Comparison of ENCODE assay signal across 9 cellular contexts in the genomic region with DNA sequence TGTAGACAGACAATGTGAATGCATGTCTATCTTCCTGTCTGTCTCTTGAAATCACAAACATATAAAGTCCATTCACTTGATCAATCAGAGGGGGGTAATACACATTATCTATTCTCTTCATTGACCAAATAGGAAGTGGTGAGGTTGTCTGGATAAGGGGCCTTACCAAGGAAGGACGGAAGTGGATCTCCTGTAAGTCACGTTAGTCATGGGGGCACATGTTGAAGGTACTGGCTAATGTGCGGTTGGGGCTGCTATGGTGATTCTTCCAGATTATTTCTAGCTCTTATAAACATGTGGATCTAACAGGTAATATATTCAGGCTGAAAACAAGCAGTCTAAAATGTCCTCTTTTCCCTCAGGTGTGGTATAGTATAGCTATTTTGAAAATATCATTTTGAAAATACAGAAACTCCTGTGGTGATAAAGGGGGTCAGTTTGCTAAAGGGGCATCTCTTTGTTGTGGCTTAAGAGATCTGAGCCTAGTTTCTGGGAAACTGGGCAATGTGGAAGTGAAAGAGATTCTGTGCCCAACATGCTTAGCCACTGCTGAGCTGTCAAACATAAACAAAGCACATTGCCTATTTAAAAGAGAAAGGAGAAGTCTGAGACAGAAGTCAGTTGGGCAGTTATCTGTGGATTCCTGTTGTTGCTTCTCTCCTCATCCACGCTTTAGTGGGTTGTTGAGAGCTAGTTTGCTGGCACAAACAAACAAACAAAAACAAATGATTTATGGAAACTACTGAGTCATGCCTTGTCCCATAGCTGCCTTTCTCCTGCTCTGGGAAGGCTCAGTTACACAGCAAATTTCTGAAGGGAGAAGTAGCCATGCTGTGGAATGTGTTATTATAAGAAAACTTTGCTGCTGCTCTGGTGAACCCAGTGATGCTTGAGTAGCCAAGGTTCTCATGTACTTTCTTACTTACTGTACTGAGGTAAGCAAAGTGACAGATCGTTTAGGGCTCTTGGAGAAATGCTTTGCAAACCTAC.
DNase-seq lines count a peak whose midpoint lies in the region; ATAC-seq and TF ChIP-seq lines count a peak whose summit lies in the region.
"Had no signal": no experiment of that assay in that cellular context is flagged by ENCODE, and none has a peak within 500 bp of the region (broad histone marks: within the 10 kb centered on the region; RNA-seq: fewer than 3 reads in every experiment).

No MANE protein-coding gene starts in this region.

- H3K4me1 Mint-ChIP-seq in CD4-positive, alpha-beta memory T cell: no peaks in the 10 kb centered on the region
- H3K4me1 Mint-ChIP-seq: natural killer cell had no signal

- H3K27ac ChIP-seq in heart left ventricle: peak overlapping the region in 2 of 12 donors; percentile 17 to 84
- peak overlapping the region in 1 of 2 experiments; percentile 56; a peak in 1 of 4 replicates for H3K27ac ChIP-seq in SK-N-SH (ENCODE audit: low read depth in 2 of 2, low read length in 1 of 2)
- H3K27ac ChIP-seq in CD4-positive, alpha-beta memory T cell (ENCODE audit: low read depth, low read length): no peak overlapping the region

- no peak overlapping the region for H3K4me3 Mint-ChIP-seq in CD4-positive, alpha-beta memory T cell
- H3K4me3 Mint-ChIP-seq: natural killer cell had no signal

- H3K9me2 ChIP-seq in SK-N-SH: no peaks in the 10 kb centered on the region

- H3F3A ChIP-seq in SK-N-SH (replicated peaks; ENCODE audit: insufficient read depth): no peaks in the 10 kb centered on the region

- H3K27me3 Mint-ChIP-seq in CD4-positive, alpha-beta memory T cell: peaks cover 3 to 8% of the 10 kb centered on the region in 2 donors

- H3K27me3 ChIP-seq in heart left ventricle: no peaks in the 10 kb centered on the region
- no peaks in the 10 kb centered on the region for H3K27me3 ChIP-seq in SK-N-SH (ENCODE audit: insufficient read depth)
- H3K27me3 ChIP-seq in CD4-positive, alpha-beta memory T cell (ENCODE audit: insufficient read depth, low read length): no peaks in the 10 kb centered on the region

- TF ChIP-seq POLR2A in heart left ventricle (IDR thresholded peaks at IDR 0.05): no peak

- intact Hi-C loops in heart left ventricle (cut with DNase I): no loop called here
- intact Hi-C loops in cardiac septum (cut with DNase I): no loop called here
- intact Hi-C loops in CD4-positive, alpha-beta memory T cell (cut with micrococcal nuclease): no loop called here

- H3K9ac ChIP-seq in SK-N-SH: no peak overlapping the region

- H3K4me1 ChIP-seq in heart left ventricle (peaks cover 0 to 36% (median 0%) of the 10 kb centered on the region in 12 donors), SK-N-SH (ENCODE audit: control insufficient read depth in 1 of 2, insufficient read depth in 2 of 2, low read depth in 1 of 2, low read length in 1 of 2) (no peaks in the 10 kb centered on the region)
- H3K4me1 ChIP-seq in CD4-positive, alpha-beta memory T cell (ENCODE audit: insufficient read depth, low read length): no peaks in the 10 kb centered on the region

- POLR2A ChIA-PET in SK-N-SH (lab: Yijun Ruan, JAX): no interaction called here
- POLR2A ChIA-PET in CD4-positive, alpha-beta memory T cell (lab: Charles Lee; ENCODE audit: partially characterized antibody): no interaction called here

- H3K9me3 ChIP-seq in heart left ventricle (peaks cover 0 to 21% (median 3%) of the 10 kb centered on the region in 12 donors), SK-N-SH (0 out of 2 replicates have a peak, but pooled peaks cover 2% of the 10 kb centered on the region)
- no peaks in the 10 kb centered on the region for H3K9me3 ChIP-seq in CD4-positive, alpha-beta memory T cell (ENCODE audit: control insufficient read depth in 1 of 2, low read length in 2 of 2)

- peak overlapping the region; percentile 69; the same call in 1 of the 2 replicates for H2AFZ ChIP-seq in SK-N-SH (ENCODE audit: low read depth)

- H3K36me3 Mint-ChIP-seq in CD4-positive, alpha-beta memory T cell: no peaks in the 10 kb centered on the region
- H3K36me3 Mint-ChIP-seq: natural killer cell had no signal

- CTCF ChIA-PET in SK-N-SH (lab: Yijun Ruan, JAX): interaction anchor here (0.9 kb wide), 1 partner anchor 157 kb away, joined by 3 read pairs; no protein-coding TSS in a partner anchor
- CTCF ChIA-PET in CD4-positive, alpha-beta memory T cell (lab: Charles Lee; ENCODE audit: partially characterized antibody): no interaction called here

- no peak overlapping the region for H3K4me2 ChIP-seq in SK-N-SH

- in situ Hi-C loops in ACHN (cut with HindIII; ENCODE audit: low pct_ligation_motif_present, low pct_unique_long_range_greater_than_20kb, low sequenced_read_pairs): no loop called here

- no peak for TF ChIP-seq CTCF in heart left ventricle (IDR thresholded peaks at IDR 0.05)
- no peak for TF ChIP-seq CTCF in SK-N-SH (IDR thresholded peaks at IDR 0.05)

- H4K20me1 ChIP-seq in SK-N-SH (ENCODE audit: insufficient read depth): no peaks in the 10 kb centered on the region

- H3K27ac Mint-ChIP-seq in CD4-positive, alpha-beta memory T cell: no peak overlapping the region
- H3K27ac Mint-ChIP-seq: natural killer cell had no signal

- 75 to 87% (median 81%) methylated on average over 5 of the region's 5 CpGs for WGBS in heart left ventricle, 4 donors
- WGBS in SK-N-SH (ENCODE audit: low lambda C conversion rate): 88% methylated on average over 5 of the region's 5 CpGs

- ATAC-seq in heart left ventricle: peak in 3 of 4 donors; percentile 38 to 68 (median 67)
- ATAC-seq in HG03060 (IDR thresholded peaks at IDR 0.05; ENCODE audit: low read depth, unreplicated experiment): peak; percentile 92

- no peak overlapping the region for H3K4me3 ChIP-seq in heart left ventricle
- H3K4me3 ChIP-seq in SK-N-SH (ENCODE audit: low read depth in 2 of 2, low read length in 1 of 2): no peak overlapping the region
- no peak overlapping the region for H3K4me3 ChIP-seq in CD4-positive, alpha-beta memory T cell (ENCODE audit: low read length in 2 of 2)

- no peak for TF ChIP-seq EP300 in SK-N-SH (IDR thresholded peaks at IDR 0.05; ENCODE audit: borderline replicate concordance in 1 of 2, low read depth in 1 of 2, low read length in 1 of 2)

- DNase-seq in heart left ventricle (no peak), cardiac septum (ENCODE audit: low spot score) (no peak), SK-N-SH (no peak), myocyte (ENCODE audit: low read depth) (peak; percentile 38), ACHN (no peak), NCI-H345 treated with DMSO at 0.1 percent for 48 hours (lab: John Stamatoyannopoulos, UW; ENCODE audit: unreplicated experiment) (no peak)
- no peak for DNase-seq in CD4-positive, alpha-beta memory T cell
- DNase-seq: natural killer cell had no signal

- no peaks in the 10 kb centered on the region for H3K79me2 ChIP-seq in SK-N-SH (ENCODE audit: insufficient read depth)

- TF ChIP-seq RAD21 in SK-N-SH (IDR thresholded peaks at IDR 0.05; ENCODE audit: low read length): no peak

- H3K36me3 ChIP-seq in heart left ventricle (no peaks in the 10 kb centered on the region), SK-N-SH (replicated peaks in 1 of 2; ENCODE audit: control insufficient read depth in 1 of 2, insufficient read depth in 2 of 2, low read length in 1 of 2) (no peaks in the 10 kb centered on the region)
- H3K36me3 ChIP-seq in CD4-positive, alpha-beta memory T cell (ENCODE audit: insufficient read depth, low read length): no peaks in the 10 kb centered on the region

- H3K9me3 Mint-ChIP-seq in CD4-positive, alpha-beta memory T cell: peaks cover 0 to 8% (median 6%) of the 10 kb centered on the region in 8 donors

TF ChIP-seq in SK-N-SH, 30 proteins besides CTCF, POLR2A, EP300 and RAD21 (continues in another document):
- TF ChIP-seq, protein P1, sequence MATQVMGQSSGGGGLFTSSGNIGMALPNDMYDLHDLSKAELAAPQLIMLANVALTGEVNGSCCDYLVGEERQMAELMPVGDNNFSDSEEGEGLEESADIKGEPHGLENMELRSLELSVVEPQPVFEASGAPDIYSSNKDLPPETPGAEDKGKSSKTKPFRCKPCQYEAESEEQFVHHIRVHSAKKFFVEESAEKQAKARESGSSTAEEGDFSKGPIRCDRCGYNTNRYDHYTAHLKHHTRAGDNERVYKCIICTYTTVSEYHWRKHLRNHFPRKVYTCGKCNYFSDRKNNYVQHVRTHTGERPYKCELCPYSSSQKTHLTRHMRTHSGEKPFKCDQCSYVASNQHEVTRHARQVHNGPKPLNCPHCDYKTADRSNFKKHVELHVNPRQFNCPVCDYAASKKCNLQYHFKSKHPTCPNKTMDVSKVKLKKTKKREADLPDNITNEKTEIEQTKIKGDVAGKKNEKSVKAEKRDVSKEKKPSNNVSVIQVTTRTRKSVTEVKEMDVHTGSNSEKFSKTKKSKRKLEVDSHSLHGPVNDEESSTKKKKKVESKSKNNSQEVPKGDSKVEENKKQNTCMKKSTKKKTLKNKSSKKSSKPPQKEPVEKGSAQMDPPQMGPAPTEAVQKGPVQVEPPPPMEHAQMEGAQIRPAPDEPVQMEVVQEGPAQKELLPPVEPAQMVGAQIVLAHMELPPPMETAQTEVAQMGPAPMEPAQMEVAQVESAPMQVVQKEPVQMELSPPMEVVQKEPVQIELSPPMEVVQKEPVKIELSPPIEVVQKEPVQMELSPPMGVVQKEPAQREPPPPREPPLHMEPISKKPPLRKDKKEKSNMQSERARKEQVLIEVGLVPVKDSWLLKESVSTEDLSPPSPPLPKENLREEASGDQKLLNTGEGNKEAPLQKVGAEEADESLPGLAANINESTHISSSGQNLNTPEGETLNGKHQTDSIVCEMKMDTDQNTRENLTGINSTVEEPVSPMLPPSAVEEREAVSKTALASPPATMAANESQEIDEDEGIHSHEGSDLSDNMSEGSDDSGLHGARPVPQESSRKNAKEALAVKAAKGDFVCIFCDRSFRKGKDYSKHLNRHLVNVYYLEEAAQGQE (IDR thresholded peaks at IDR 0.05; ENCODE audit: low read depth, low read length): no peak
- TF ChIP-seq MXI1 (IDR thresholded peaks at IDR 0.05; ENCODE audit: low read depth, low read length) (no peak), YY1 (IDR thresholded peaks at IDR 0.05; ENCODE audit: low read depth) (no peak), MEF2A (IDR thresholded peaks at IDR 0.05; ENCODE audit: borderline replicate concordance, low read depth) (no peak), TCF12 (IDR thresholded peaks at IDR 0.05) (no peak), RXRA (IDR thresholded peaks at IDR 0.05; ENCODE audit: borderline replicate concordance, low read depth) (no peak), RCOR1 (IDR thresholded peaks at IDR 0.05; ENCODE audit: low read length) (no peak), TAF1 (IDR thresholded peaks at IDR 0.05; ENCODE audit: borderline replicate concordance, low read depth, low read length) (no peak)
- TF ChIP-seq, protein P2, sequence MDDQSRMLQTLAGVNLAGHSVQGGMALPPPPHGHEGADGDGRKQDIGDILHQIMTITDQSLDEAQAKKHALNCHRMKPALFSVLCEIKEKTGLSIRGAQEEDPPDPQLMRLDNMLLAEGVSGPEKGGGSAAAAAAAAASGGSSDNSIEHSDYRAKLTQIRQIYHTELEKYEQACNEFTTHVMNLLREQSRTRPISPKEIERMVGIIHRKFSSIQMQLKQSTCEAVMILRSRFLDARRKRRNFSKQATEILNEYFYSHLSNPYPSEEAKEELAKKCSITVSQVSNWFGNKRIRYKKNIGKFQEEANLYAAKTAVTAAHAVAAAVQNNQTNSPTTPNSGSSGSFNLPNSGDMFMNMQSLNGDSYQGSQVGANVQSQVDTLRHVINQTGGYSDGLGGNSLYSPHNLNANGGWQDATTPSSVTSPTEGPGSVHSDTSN (IDR thresholded peaks at IDR 0.05): no peak
